In genomic region chr13:31209172-31209818, GRCh38 we compare ENCODE assay signal across 8 cellular contexts. TPM values are rescaled to one million over a fixed set of nuclear protein-coding genes. Genes with fewer than 3 reads are reported as not detected.
DNase-seq lines count a peak whose midpoint lies in the region; ATAC-seq lines count a peak whose summit lies in the region.

No MANE protein-coding gene starts in this region.

- H3K27ac Mint-ChIP-seq in naive thymus-derived CD4-positive, alpha-beta T cell: no peak overlapping the region

- intact Hi-C loops in naive thymus-derived CD4-positive, alpha-beta T cell (cut with micrococcal nuclease): loop anchor here in 1 of 2 donors (10.0 kb wide), 1 partner anchor 1376 kb away; the partner anchor contains the start of gene PDS5B

- peaks cover 0 to 1% (median 0%) of the 10 kb centered on the region in 11 donors for H3K9me3 Mint-ChIP-seq in naive thymus-derived CD4-positive, alpha-beta T cell

- peak; percentile 26 for ATAC-seq in naive thymus-derived CD4-positive, alpha-beta T cell
- no peak for ATAC-seq in HG03342 (IDR thresholded peaks at IDR 0.05; ENCODE audit: unreplicated experiment)

- no peak overlapping the region for H3K4me3 Mint-ChIP-seq in naive thymus-derived CD4-positive, alpha-beta T cell

- H3K27me3 ChIP-seq in effector memory CD4-positive, alpha-beta T cell (replicated peaks; ENCODE audit: control insufficient read depth, insufficient read depth, low read length, poor library complexity, severe bottlenecking): no peaks in the 10 kb centered on the region
- no peaks in the 10 kb centered on the region for H3K27me3 ChIP-seq in naive thymus-derived CD4-positive, alpha-beta T cell (ENCODE audit: control insufficient read depth in 2 of 2, insufficient read depth in 2 of 2, low read length in 2 of 2)

- H3K27ac ChIP-seq in effector memory CD4-positive, alpha-beta T cell (ENCODE audit: insufficient read depth, low read length, poor library complexity, severe bottlenecking): no peak overlapping the region
- no peak overlapping the region for H3K27ac ChIP-seq in naive thymus-derived CD4-positive, alpha-beta T cell (ENCODE audit: low read depth, low read length)

- H3K36me3 Mint-ChIP-seq in naive thymus-derived CD4-positive, alpha-beta T cell: no peaks in the 10 kb centered on the region

- no peaks in the 10 kb centered on the region for H3K27me3 Mint-ChIP-seq in naive thymus-derived CD4-positive, alpha-beta T cell

- peak; percentile 90 for DNase-seq in DMS 273 treated with DMSO at 0.1 percent for 48 hours (lab: John Stamatoyannopoulos, UW)
- DNase-seq in NCI-H345 (lab: John Stamatoyannopoulos, UW): peak; percentile 86
- peak in 2 of 3 donors; percentile 6 to 11 for DNase-seq in effector memory CD4-positive, alpha-beta T cell
- DNase-seq in naive thymus-derived CD4-positive, alpha-beta T cell: no peak
- no peak for DNase-seq in SIG-M5 (lab: John Stamatoyannopoulos, UW)
- no peak for DNase-seq in SW480 (ENCODE audit: low spot score)
- DNase-seq in CD1c-positive myeloid dendritic cell (ENCODE audit: extremely low spot score): no peak

- H3K4me3 ChIP-seq in effector memory CD4-positive, alpha-beta T cell (ENCODE audit: insufficient read depth, low read depth, low read length, poor library complexity, severe bottlenecking): no peak overlapping the region
- no peak overlapping the region for H3K4me3 ChIP-seq in naive thymus-derived CD4-positive, alpha-beta T cell (ENCODE audit: low read length)

- H3K4me1 Mint-ChIP-seq in naive thymus-derived CD4-positive, alpha-beta T cell: peaks cover 4 to 27% (median 17%) of the 10 kb centered on the region in 7 donors

- CTCF ChIA-PET in naive thymus-derived CD4-positive, alpha-beta T cell (lab: Charles Lee): no interaction called here

- no peaks in the 10 kb centered on the region for H3K9me3 ChIP-seq in effector memory CD4-positive, alpha-beta T cell (ENCODE audit: control insufficient read depth, low read length)
- H3K9me3 ChIP-seq in naive thymus-derived CD4-positive, alpha-beta T cell (ENCODE audit: control insufficient read depth in 2 of 3, low read length in 3 of 3): no peaks in the 10 kb centered on the region

- no peaks in the 10 kb centered on the region for H3K36me3 ChIP-seq in effector memory CD4-positive, alpha-beta T cell (ENCODE audit: control insufficient read depth, insufficient read depth, low read length)
- no peaks in the 10 kb centered on the region for H3K36me3 ChIP-seq in naive thymus-derived CD4-positive, alpha-beta T cell (ENCODE audit: control insufficient read depth in 2 of 3, insufficient read depth in 3 of 3, low read length in 3 of 3)

- POLR2A ChIA-PET in naive thymus-derived CD4-positive, alpha-beta T cell (lab: Charles Lee): no interaction called here

- no peaks in the 10 kb centered on the region for H3K4me1 ChIP-seq in effector memory CD4-positive, alpha-beta T cell (ENCODE audit: control insufficient read depth, insufficient read depth, low read length, poor library complexity, severe bottlenecking)
- H3K4me1 ChIP-seq in naive thymus-derived CD4-positive, alpha-beta T cell (ENCODE audit: control insufficient read depth in 2 of 2, insufficient read depth in 2 of 2, low read length in 2 of 2): no peaks in the 10 kb centered on the region

RNA-seq across cellular contexts. Expression of gene B3GLCT, which starts 9.5 kb away (rescaled TPM):
- total RNA-seq in naive thymus-derived CD4-positive, alpha-beta T cell: 1 to 10 TPM; 3.7 to 4.6 (median 4.4) TPM
- 1 to 10 TPM; 4.9 to 5.3 TPM for polyA plus RNA-seq in naive thymus-derived CD4-positive, alpha-beta T cell

RNA-seq across cellular contexts. Expression of gene HSPH1, which starts 47.6 kb away (rescaled TPM):
- 100 to 1,000 TPM in 3 of 5 experiments, 10 to 100 TPM in 2; 65.5 to 154 (median 107) TPM for total RNA-seq in naive thymus-derived CD4-positive, alpha-beta T cell
- polyA plus RNA-seq in naive thymus-derived CD4-positive, alpha-beta T cell: 10 to 100 TPM; 36.6 to 66.3 TPM

Comparison
In these comparisons a context has a peak if more than half of its experiments do, and no peak if none do; other contexts are left out.
1. DNase-seq: peak in DMS 273 treated with DMSO at 0.1 percent for 48 hours (single experiment), NCI-H345 (single experiment) and effector memory CD4-positive, alpha-beta T cell (2 of 3); none in naive thymus-derived CD4-positive, alpha-beta T cell (0 of 9), SIG-M5 (single experiment), SW480 (single experiment) and CD1c-positive myeloid dendritic cell (single experiment).